Comparison of ENCODE assay signal across 10 cellular contexts in the genomic region with DNA sequence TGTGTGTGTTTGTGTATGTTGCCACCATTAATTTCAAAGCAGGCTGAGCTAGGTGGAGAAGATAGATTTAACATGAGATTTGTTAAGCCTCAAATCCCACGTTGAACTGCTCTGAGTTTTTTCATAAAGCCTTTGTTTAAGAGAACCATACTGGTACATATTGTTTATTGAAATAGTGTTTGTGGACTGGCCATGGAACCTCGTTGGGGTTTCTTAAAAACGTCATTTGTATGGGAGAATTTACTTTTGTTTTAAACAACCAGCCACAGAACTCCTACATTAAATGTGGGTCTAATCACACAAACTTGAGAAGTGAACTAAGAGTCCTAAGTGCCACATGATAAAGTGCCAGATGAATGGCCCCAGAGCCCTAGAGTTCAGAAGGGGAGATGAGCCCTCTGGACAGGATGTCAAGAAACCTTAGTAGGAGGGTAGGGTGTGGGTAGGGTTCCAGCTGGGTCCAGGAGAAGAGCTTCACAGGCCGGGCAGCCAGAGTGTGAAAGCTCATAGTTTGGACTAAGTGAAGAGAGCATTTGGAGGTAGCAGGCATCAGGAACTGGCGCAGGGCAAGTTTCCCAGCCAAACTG.
A peak's percentile ranks its signal among the peaks of the same experiment; 100 is the strongest.
DNase-seq lines count a peak whose midpoint lies in the region; ATAC-seq, FAIRE-seq and TF ChIP-seq lines count a peak whose summit lies in the region.
"Had no signal": no experiment of that assay in that cellular context is flagged by ENCODE, and none has a peak within 500 bp of the region (broad histone marks: within the 10 kb centered on the region; RNA-seq: fewer than 3 reads in every experiment).

No MANE protein-coding gene starts in this region.

- no peak for FAIRE-seq in astrocyte (lab: Jason Lieb, UNC)
- FAIRE-seq: islet of Langerhans had no signal

- ATAC-seq in Panc1 (0 out of 2 replicates have a peak, but pooled peaks have one; percentile 14), lower lobe of right lung (no peak)
- no peak for ATAC-seq in activated CD4-positive, CD25-positive, alpha-beta regulatory T cell treated with anti-CD3 and anti-CD28 coated beads, Interleukin-2, amount 50 U/mL, for 24 hours

- in situ Hi-C loops in Panc1 (cut with HindIII; ENCODE audit: low pct_unique_long_range_greater_than_20kb, low sequenced_read_pairs): no loop called here

- BruUV-seq in Panc1 (replicated peaks; lab: Mats Ljungman, UMichigan) (no TSS peak), PC-9 (replicated peaks; lab: Mats Ljungman, UMichigan) (no TSS peak)

- CTCF ChIA-PET in Panc1 (lab: Charles Lee): no interaction called here
- CTCF ChIA-PET in PC-9 (lab: Charles Lee): interaction anchor here (0.5 kb wide), 1 partner anchor 78 kb away, joined by 3 read pairs; no protein-coding TSS in a partner anchor

- no peak for TF ChIP-seq POLR2A in suprapubic skin (IDR thresholded peaks at IDR 0.05)

- H3F3A ChIP-seq in PC-9 (ENCODE audit: insufficient read depth, low read depth): no peaks in the 10 kb centered on the region

- DNase-seq in Panc1 (ENCODE audit: low read depth, low spot score) (no peak), astrocyte (ENCODE audit: low read depth) (no peak), lower lobe of right lung (no peak), suprapubic skin (ENCODE audit: low spot score in 2 of 2) (no peak), PC-9 (no peak), RKO (ENCODE audit: low spot score) (no peak)
- DNase-seq: activated T-cell treated with anti-CD3 and anti-CD28 coated beads, Interleukin-2, amount 50 U/mL, for 1 hour; SK-N-SH had no signal

- no peak for TF ChIP-seq CTCF in Panc1 (IDR thresholded peaks at IDR 0.05)
- TF ChIP-seq CTCF in astrocyte (IDR thresholded peaks at IDR 0.05; ENCODE audit: insufficient read depth, low read depth, low read length): no peak
- no peak for TF ChIP-seq CTCF in lower lobe of right lung (IDR thresholded peaks at IDR 0.05)
- TF ChIP-seq CTCF in suprapubic skin (IDR thresholded peaks at IDR 0.05): no peak
- TF ChIP-seq CTCF in PC-9 (conservative IDR thresholded peaks at IDR 0.05): no peak

- POLR2A ChIA-PET in Panc1 (lab: Charles Lee) (no interaction called here), PC-9 (lab: Charles Lee; ENCODE audit: unreplicated experiment) (no interaction called here)

- H3K36me3 ChIP-seq in Panc1 (ENCODE audit: control insufficient read depth, insufficient read depth, low read length) (peaks cover 2% of the 10 kb centered on the region; the same call in 1 of the 2 replicates), astrocyte (ENCODE audit: insufficient read depth, low read length) (peaks cover 11% of the 10 kb centered on the region), lower lobe of right lung (peaks cover 19% of the 10 kb centered on the region), suprapubic skin (no peaks in the 10 kb centered on the region), PC-9 (ENCODE audit: low read depth) (peaks cover 27% of the 10 kb centered on the region; the same call in 1 of the 2 replicates)

- H3K9ac ChIP-seq in astrocyte (ENCODE audit: low read length): no peak overlapping the region
- H3K9ac ChIP-seq: SK-N-SH had no signal

- H3K9me3 ChIP-seq in Panc1 (ENCODE audit: control insufficient read depth, insufficient read depth, low read depth, low read length): no peaks in the 10 kb centered on the region
- no peaks in the 10 kb centered on the region for H3K9me3 ChIP-seq in astrocyte (ENCODE audit: insufficient read depth, low read depth, low read length)
- H3K9me3 ChIP-seq in lower lobe of right lung: no peaks in the 10 kb centered on the region
- no peaks in the 10 kb centered on the region for H3K9me3 ChIP-seq in suprapubic skin
- no peaks in the 10 kb centered on the region for H3K9me3 ChIP-seq in PC-9 (ENCODE audit: insufficient read depth, low read depth)
- H3K9me3 ChIP-seq: SK-N-SH had no signal

- intact Hi-C loops in Panc1 (cut with micrococcal nuclease; ENCODE audit: unreplicated experiment): no loop called here
- intact Hi-C loops in lower lobe of right lung (cut with DNase I): no loop called here
- intact Hi-C loops in PC-9 (cut with micrococcal nuclease; ENCODE audit: unreplicated experiment): no loop called here

- H3K9me2 ChIP-seq in PC-9 (ENCODE audit: insufficient read depth): no peaks in the 10 kb centered on the region
- H3K9me2 ChIP-seq: SK-N-SH had no signal

- H3K36me3 Mint-ChIP-seq in astrocyte (ENCODE audit: low read depth, unreplicated experiment): peaks cover 20% of the 10 kb centered on the region

- no peaks in the 10 kb centered on the region for H3K27me3 Mint-ChIP-seq in astrocyte (ENCODE audit: low read depth, unreplicated experiment)

- H3K27me3 ChIP-seq in Panc1 (ENCODE audit: control insufficient read depth, insufficient read depth, low read length): no peaks in the 10 kb centered on the region
- no peaks in the 10 kb centered on the region for H3K27me3 ChIP-seq in astrocyte (ENCODE audit: insufficient read depth, low read length)
- no peaks in the 10 kb centered on the region for H3K27me3 ChIP-seq in lower lobe of right lung (ENCODE audit: low read depth)
- H3K27me3 ChIP-seq in suprapubic skin: no peaks in the 10 kb centered on the region
- no peaks in the 10 kb centered on the region for H3K27me3 ChIP-seq in PC-9 (ENCODE audit: insufficient read depth, low read depth)

- no peaks in the 10 kb centered on the region for H3K9me3 Mint-ChIP-seq in astrocyte (ENCODE audit: unreplicated experiment)

- H3K4me1 Mint-ChIP-seq in astrocyte (ENCODE audit: low read depth, unreplicated experiment): peaks cover 47% of the 10 kb centered on the region

- peaks cover 91% of the 10 kb centered on the region for H4K20me1 ChIP-seq in astrocyte (ENCODE audit: insufficient read depth, low read length)
- peaks cover 17% of the 10 kb centered on the region; the same call in 1 of the 2 replicates for H4K20me1 ChIP-seq in PC-9 (ENCODE audit: insufficient read depth)

- WGBS in suprapubic skin: 52% methylated on average over 5 of the region's 5 CpGs

- no peaks in the 10 kb centered on the region; the same call in 1 of the 2 replicates for H3K4me1 ChIP-seq in Panc1 (ENCODE audit: control insufficient read depth, insufficient read depth, low read length)
- peaks cover 70% of the 10 kb centered on the region for H3K4me1 ChIP-seq in astrocyte (ENCODE audit: insufficient read depth, low read length)
- H3K4me1 ChIP-seq in lower lobe of right lung: peaks cover 82% of the 10 kb centered on the region
- peaks cover 96% of the 10 kb centered on the region for H3K4me1 ChIP-seq in suprapubic skin
- H3K4me1 ChIP-seq in PC-9 (replicated peaks; ENCODE audit: insufficient read depth): no peaks in the 10 kb centered on the region

- no peak overlapping the region for H3K27ac Mint-ChIP-seq in astrocyte (ENCODE audit: unreplicated experiment)

- no peak overlapping the region for H2AFZ ChIP-seq in astrocyte (ENCODE audit: low read depth, low read length)
- H2AFZ ChIP-seq in PC-9: no peak overlapping the region

- no peak overlapping the region for H3K4me3 ChIP-seq in Panc1 (ENCODE audit: low read depth in 2 of 2, low read length in 2 of 2)
- H3K4me3 ChIP-seq in astrocyte (ENCODE audit: insufficient read depth, low read depth, low read length): no peak overlapping the region
- no peak overlapping the region for H3K4me3 ChIP-seq in lower lobe of right lung
- H3K4me3 ChIP-seq in suprapubic skin: no peak overlapping the region
- H3K4me3 ChIP-seq in PC-9: no peak overlapping the region

- H3K79me2 ChIP-seq in astrocyte (ENCODE audit: insufficient read depth, low read length) (peaks cover 100% of the 10 kb centered on the region), PC-9 (ENCODE audit: low read depth) (peaks cover 100% of the 10 kb centered on the region)

- no peak overlapping the region for H3K27ac ChIP-seq in Panc1 (ENCODE audit: low read length)
- peak overlapping the region; percentile 23 for H3K27ac ChIP-seq in astrocyte (ENCODE audit: low read depth, low read length)
- H3K27ac ChIP-seq in lower lobe of right lung: peak overlapping the region; percentile 48
- peak overlapping the region; percentile 79 for H3K27ac ChIP-seq in suprapubic skin
- H3K27ac ChIP-seq in PC-9: no peak overlapping the region

- no peak overlapping the region for H3K4me2 ChIP-seq in astrocyte (ENCODE audit: low read length)
- no peak overlapping the region for H3K4me2 ChIP-seq in PC-9
- H3K4me2 ChIP-seq: SK-N-SH had no signal

- no peak overlapping the region for H3K4me3 Mint-ChIP-seq in astrocyte (ENCODE audit: unreplicated experiment)

- no peak for TF ChIP-seq EP300 in suprapubic skin (IDR thresholded peaks at IDR 0.05)

Comparison
In these comparisons a context has a peak if more than half of its experiments do, and no peak if none do; other contexts are left out.
1. H3K27ac ChIP-seq: peak in astrocyte (single experiment), lower lobe of right lung (single experiment) and suprapubic skin (single experiment); none in Panc1 (single experiment) and PC-9 (single experiment).